ENCODE assay signal across 18 cellular contexts in the genomic region with DNA sequence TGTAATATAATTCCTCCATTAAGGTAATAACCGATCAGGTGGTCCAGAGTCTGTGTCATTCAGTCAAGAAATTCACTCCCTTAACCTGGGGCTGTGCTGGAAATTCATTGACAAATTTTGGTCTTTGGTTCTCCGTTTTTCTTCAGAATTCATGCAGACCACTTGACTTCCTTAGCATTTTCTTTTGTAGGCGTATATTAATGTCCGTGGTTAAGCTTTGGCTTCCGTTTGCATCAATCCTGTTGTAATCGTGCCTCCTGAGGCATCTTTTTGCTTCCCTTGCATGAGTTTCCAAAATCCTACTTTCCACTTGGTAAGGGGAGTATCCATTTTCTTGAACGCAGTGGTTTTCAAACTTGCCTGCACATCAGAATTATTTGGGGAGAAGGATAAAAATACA. TPM values are rescaled to one million over a fixed set of nuclear protein-coding genes. Genes with fewer than 3 reads are reported as not detected.
DNase-seq lines count a peak whose midpoint lies in the region; ATAC-seq lines count a peak whose summit lies in the region.
"Had no signal": no experiment of that assay in that cellular context is flagged by ENCODE, and none has a peak within 500 bp of the region (broad histone marks: within the 10 kb centered on the region; RNA-seq: fewer than 3 reads in every experiment).

No MANE protein-coding gene starts in this region.

- H3K4me3 ChIP-seq in skeletal muscle tissue (ENCODE audit: low read length in 3 of 3), result no peak overlapping the region
- H3K4me3 ChIP-seq: A549, adrenal gland, cardiac muscle cell, thyroid gland had no signal

- H3K4me1 ChIP-seq in skeletal muscle tissue (ENCODE audit: control insufficient read depth in 3 of 3, insufficient read depth in 3 of 3, low read length in 3 of 3), result peaks cover 4 to 15% (median 4%) of the 10 kb centered on the region in 3 donors
- H3K4me1 ChIP-seq: adrenal gland, thyroid gland had no signal

- no peaks in the 10 kb centered on the region for H3K9me3 ChIP-seq in skeletal muscle tissue (ENCODE audit: control insufficient read depth in 3 of 3, low read length in 3 of 3)
- H3K9me3 ChIP-seq: A549, adrenal gland, thyroid gland had no signal

- peaks cover 37% of the 10 kb centered on the region for H3K4me1 Mint-ChIP-seq in activated CD4-positive, alpha-beta T cell treated with anti-CD3 and anti-CD28 coated beads, Interleukin-2, amount 10 ng/mL, durations not matched to agents 7 days and 5 days
- peaks cover 30% of the 10 kb centered on the region for H3K4me1 Mint-ChIP-seq in activated T-helper 17 cell treated with anti-CD3 and anti-CD28 coated beads, Interleukin-2, amount 50 U/mL, for 72 hours

- H3K27me3 ChIP-seq in skeletal muscle tissue (ENCODE audit: control insufficient read depth in 3 of 3, insufficient read depth in 3 of 3, low read length in 3 of 3), result no peaks in the 10 kb centered on the region
- H3K27me3 ChIP-seq: adrenal gland, cardiac muscle cell, thyroid gland had no signal

- H3K27ac Mint-ChIP-seq in activated CD4-positive, alpha-beta T cell treated with anti-CD3 and anti-CD28 coated beads, Interleukin-2, amount 10 ng/mL, durations not matched to agents 7 days and 5 days, result peak overlapping the region; percentile 47
- peak overlapping the region; percentile 50 for H3K27ac Mint-ChIP-seq in activated T-helper 17 cell treated with anti-CD3 and anti-CD28 coated beads, Interleukin-2, amount 50 U/mL, for 72 hours

- peaks cover 30% of the 10 kb centered on the region for H3K36me3 Mint-ChIP-seq in activated CD4-positive, alpha-beta T cell treated with anti-CD3 and anti-CD28 coated beads, Interleukin-2, amount 10 ng/mL, durations not matched to agents 7 days and 5 days (ENCODE audit: low read depth)
- peaks cover 33% of the 10 kb centered on the region for H3K36me3 Mint-ChIP-seq in activated T-helper 17 cell treated with anti-CD3 and anti-CD28 coated beads, Interleukin-2, amount 50 U/mL, for 72 hours (ENCODE audit: low read depth)

- POLR2A ChIA-PET in activated CD4-positive, alpha-beta T cell treated with anti-CD3 and anti-CD28 coated beads, Interleukin-2, amount 10 ng/mL, durations not matched to agents 7 days and 5 days (lab: Charles Lee), result no interaction called here

- CTCF ChIA-PET in activated CD4-positive, alpha-beta T cell treated with anti-CD3 and anti-CD28 coated beads, Interleukin-2, amount 10 ng/mL, durations not matched to agents 7 days and 5 days (lab: Charles Lee), result interaction anchor here (4.3 kb wide), 1 partner anchor 9 kb away, joined by 24 read pairs; a partner anchor contains a TSS

- no peaks in the 10 kb centered on the region for H3K9me3 Mint-ChIP-seq in activated CD4-positive, alpha-beta T cell treated with anti-CD3 and anti-CD28 coated beads, Interleukin-2, amount 10 ng/mL, durations not matched to agents 7 days and 5 days
- no peaks in the 10 kb centered on the region for H3K9me3 Mint-ChIP-seq in activated T-helper 17 cell treated with anti-CD3 and anti-CD28 coated beads, Interleukin-2, amount 50 U/mL, for 72 hours

- no peaks in the 10 kb centered on the region for H3K27me3 Mint-ChIP-seq in activated CD4-positive, alpha-beta T cell treated with anti-CD3 and anti-CD28 coated beads, Interleukin-2, amount 10 ng/mL, durations not matched to agents 7 days and 5 days
- no peaks in the 10 kb centered on the region for H3K27me3 Mint-ChIP-seq in activated T-helper 17 cell treated with anti-CD3 and anti-CD28 coated beads, Interleukin-2, amount 50 U/mL, for 72 hours

- no peak for ATAC-seq in activated T-helper 17 cell treated with anti-CD3 and anti-CD28 coated beads, Interleukin-2, amount 50 U/mL, for 72 hours (replicated peaks)
- ATAC-seq in HG02610 (IDR thresholded peaks at IDR 0.05; ENCODE audit: unreplicated experiment) (no peak), HG02870 (IDR thresholded peaks at IDR 0.05; ENCODE audit: unreplicated experiment) (no peak)
- ATAC-seq: A549 had no signal

- no peak for DNase-seq in activated CD4-positive, alpha-beta T cell treated with anti-CD3 and anti-CD28 coated beads, Interleukin-2, amount 10 ng/mL, durations not matched to agents 7 days and 5 days
- DNase-seq in activated CD4-positive, alpha-beta T cell treated with anti-CD3 and anti-CD28 coated beads, Interleukin-2, amount 50 U/mL, for 48 hours, result no peak
- DNase-seq in NOMO-1 (lab: John Stamatoyannopoulos, UW; ENCODE audit: unreplicated experiment in 2 of 2) (peak; percentile 50 to 56), NCI-H2029 treated with DMSO at 0.1 percent for 48 hours (lab: John Stamatoyannopoulos, UW) (no peak)
- DNase-seq: activated T-cell treated with anti-CD3 and anti-CD28 coated beads, Interleukin-2, amount 50 U/mL, for 48 hours; adrenal gland; erythroblast; left colon; MM.1S; NCI-H446 treated with DMSO at 0.1 percent for 48 hours; thyroid gland had no signal

- H3K27ac ChIP-seq in skeletal muscle tissue (ENCODE audit: low read depth, low read length), result peak overlapping the region; percentile 59
- H3K27ac ChIP-seq: A549, adrenal gland, C4-2B, cardiac muscle cell, thyroid gland had no signal

- peaks cover 0 to 2% (median 0%) of the 10 kb centered on the region in 3 donors for H3K36me3 ChIP-seq in skeletal muscle tissue (ENCODE audit: control insufficient read depth in 3 of 3, insufficient read depth in 3 of 3, low read length in 3 of 3)
- H3K36me3 ChIP-seq: adrenal gland, thyroid gland had no signal

- no peak overlapping the region for H3K9ac ChIP-seq in skeletal muscle tissue (ENCODE audit: low read depth in 1 of 3, low read length in 3 of 3)

- no peak overlapping the region for H3K4me3 Mint-ChIP-seq in activated CD4-positive, alpha-beta T cell treated with anti-CD3 and anti-CD28 coated beads, Interleukin-2, amount 10 ng/mL, durations not matched to agents 7 days and 5 days
- peak overlapping the region; percentile 28 for H3K4me3 Mint-ChIP-seq in activated T-helper 17 cell treated with anti-CD3 and anti-CD28 coated beads, Interleukin-2, amount 50 U/mL, for 72 hours

RNA-seq across cellular contexts. Expression of a gene that starts 9.0 kb away (rescaled TPM):
- total RNA-seq in activated CD4-positive, alpha-beta T cell treated with anti-CD3 and anti-CD28 coated beads, Interleukin-2, amount 10 ng/mL, durations not matched to agents 7 days and 5 days, result 10 to 100 TPM; 33.0 to 36.3 TPM
- total RNA-seq in activated T-helper 17 cell treated with anti-CD3 and anti-CD28 coated beads, Interleukin-2, amount 50 U/mL, for 72 hours, result 10 to 100 TPM; 29.2 to 35.5 TPM
- total RNA-seq in skeletal muscle tissue, result 14.6 TPM

Comparison
In these comparisons a context has a peak if more than half of its experiments do, and no peak if none do; other contexts are left out.
1. DNase-seq: peak in NOMO-1 (2 of 2); none in activated CD4-positive, alpha-beta T cell treated with anti-CD3 and anti-CD28 coated beads, Interleukin-2, amount 10 ng/mL, durations not matched to agents 7 days and 5 days (single experiment), activated CD4-positive, alpha-beta T cell treated with anti-CD3 and anti-CD28 coated beads, Interleukin-2, amount 50 U/mL, for 48 hours (0 of 2) and NCI-H2029 treated with DMSO at 0.1 percent for 48 hours (single experiment).